Comparison of ENCODE assay signal across 16 cellular contexts in genomic region chr6:1182722-1183521, GRCh38.
A peak's percentile ranks its signal among the peaks of the same experiment; 100 is the strongest.
DNase-seq lines count a peak whose midpoint lies in the region; ATAC-seq and TF ChIP-seq lines count a peak whose summit lies in the region.
"Had no signal": no experiment of that assay in that cellular context is flagged by ENCODE, and none has a peak within 500 bp of the region (broad histone marks: within the 10 kb centered on the region; RNA-seq: fewer than 3 reads in every experiment).

No MANE protein-coding gene starts in this region.

- no peak for DNase-seq in GM23338 (ENCODE audit: low spot score)
- peak; percentile 23 for DNase-seq in epithelial cell of esophagus (ENCODE audit: low read depth)
- DNase-seq in right lobe of liver = no peak
- peak; percentile 54 for DNase-seq in stomach
- no peak for DNase-seq in posterior vena cava (ENCODE audit: low spot score)
- no peak for DNase-seq in esophagus muscularis mucosa (ENCODE audit: extremely low spot score)
- DNase-seq: Caco-2, DMS79, NCI-H1048, NCI-H1436 treated with DMSO at 0.1 percent for 48 hours, NCI-H2029 treated with DMSO at 0.1 percent for 48 hours, NCI-H2171 treated with DMSO at 0.1 percent for 48 hours had no signal

- H3K4me3 Mint-ChIP-seq in GM23338 = no peak overlapping the region

- peaks cover 3% of the 10 kb centered on the region for H3K27me3 Mint-ChIP-seq in GM23338 (ENCODE audit: insufficient read depth, low read depth, poor library complexity)

- H3K27me3 ChIP-seq in GM23338 (ENCODE audit: insufficient read depth) (no peaks in the 10 kb centered on the region), right lobe of liver (no peaks in the 10 kb centered on the region), stomach (no peaks in the 10 kb centered on the region), esophagus muscularis mucosa (no peaks in the 10 kb centered on the region)
- H3K27me3 ChIP-seq: SJSA1 had no signal

- 32% methylated on average over 11 of the region's 13 CpGs for WGBS in right lobe of liver (ENCODE audit: insufficient coverage, low coverage, low lambda C conversion rate, missing lambda C conversion rate)
- WGBS in stomach, 5 donors = 51 to 71% (median 59%) methylated on average over 13 of the region's 13 CpGs
- 90% methylated on average over 13 of the region's 13 CpGs for WGBS in esophagus muscularis mucosa

- intact Hi-C loops in right lobe of liver (cut with DNase I) = no loop called here
- intact Hi-C loops in stomach (cut with DNase I; ENCODE audit: low total_unique reads) = no loop called here
- intact Hi-C loops in posterior vena cava (cut with DNase I) = no loop called here
- intact Hi-C loops in esophagus muscularis mucosa (cut with DNase I) = no loop called here

- H3K36me3 ChIP-seq in GM23338 (ENCODE audit: insufficient read depth) (no peaks in the 10 kb centered on the region), right lobe of liver (no peaks in the 10 kb centered on the region), stomach (no peaks in the 10 kb centered on the region), esophagus muscularis mucosa (no peaks in the 10 kb centered on the region)
- H3K36me3 ChIP-seq: SJSA1 had no signal

- H3K27ac Mint-ChIP-seq in GM23338 = no peak overlapping the region

- no peaks in the 10 kb centered on the region for H3K36me3 Mint-ChIP-seq in GM23338 (ENCODE audit: low read depth)

- peaks cover 5% of the 10 kb centered on the region for H3K9me2 ChIP-seq in GM23338 (ENCODE audit: insufficient read depth)

- no peaks in the 10 kb centered on the region for H4K20me1 ChIP-seq in GM23338 (replicated peaks; ENCODE audit: insufficient read depth)

- no peaks in the 10 kb centered on the region for H3K4me1 ChIP-seq in GM23338 (ENCODE audit: insufficient read depth)
- peaks cover 0 to 23% (median 0%) of the 10 kb centered on the region in 4 donors for H3K4me1 ChIP-seq in right lobe of liver
- H3K4me1 ChIP-seq in stomach = peaks cover 0 to 8% (median 4%) of the 10 kb centered on the region in 4 donors
- H3K4me1 ChIP-seq in esophagus muscularis mucosa = peaks cover 0 to 17% (median 14%) of the 10 kb centered on the region in 4 donors
- H3K4me1 ChIP-seq: SJSA1 had no signal

- TF ChIP-seq POLR2A in right lobe of liver (IDR thresholded peaks at IDR 0.05) (no peak), stomach (IDR thresholded peaks at IDR 0.05) (no peak), esophagus muscularis mucosa (IDR thresholded peaks at IDR 0.05; ENCODE audit: low read depth) (no peak)

- H3K79me2 ChIP-seq in GM23338 (replicated peaks; ENCODE audit: insufficient read depth) = no peaks in the 10 kb centered on the region

- TF ChIP-seq EP300 in stomach (IDR thresholded peaks at IDR 0.05) = no peak
- no peak for TF ChIP-seq EP300 in esophagus muscularis mucosa (IDR thresholded peaks at IDR 0.05)

- H3K9me3 Mint-ChIP-seq in GM23338 = no peaks in the 10 kb centered on the region; the same call in 2 of the 3 replicates

- H3K9me3 ChIP-seq in right lobe of liver (no peaks in the 10 kb centered on the region), stomach (no peaks in the 10 kb centered on the region), esophagus muscularis mucosa (no peaks in the 10 kb centered on the region)
- H3K9me3 ChIP-seq: Caco-2, SJSA1 had no signal

- TF ChIP-seq CTCF in GM23338 (conservative IDR thresholded peaks at IDR 0.05; ENCODE audit: low read depth in 2 of 2) (peak in 1 of 2 experiments; percentile 25; a peak in 1 of 4 replicates), epithelial cell of esophagus (IDR thresholded peaks at IDR 0.05; ENCODE audit: insufficient read depth, low read depth, low read length, missing control alignments) (no peak), right lobe of liver (IDR thresholded peaks at IDR 0.05) (no peak), stomach (IDR thresholded peaks at IDR 0.05) (no peak), esophagus muscularis mucosa (IDR thresholded peaks at IDR 0.05) (no peak)

- H3K4me3 ChIP-seq in GM23338 = no peak overlapping the region
- H3K4me3 ChIP-seq in epithelial cell of esophagus (ENCODE audit: low read length) = no peak overlapping the region
- peak overlapping the region in 1 of 3 donors; percentile 7 for H3K4me3 ChIP-seq in right lobe of liver
- H3K4me3 ChIP-seq in stomach = no peak overlapping the region
- no peak overlapping the region for H3K4me3 ChIP-seq in esophagus muscularis mucosa
- H3K4me3 ChIP-seq: SJSA1 had no signal

- no peaks in the 10 kb centered on the region for H3K4me1 Mint-ChIP-seq in GM23338

- no peaks in the 10 kb centered on the region for H3F3A ChIP-seq in GM23338 (replicated peaks; ENCODE audit: low read depth)

- no peak overlapping the region for H3K27ac ChIP-seq in GM23338 (ENCODE audit: low read depth)
- H3K27ac ChIP-seq in right lobe of liver = peak overlapping the region in 2 of 3 donors; percentile 15 to 34
- peak overlapping the region in 1 of 5 donors; percentile 3 for H3K27ac ChIP-seq in stomach
- no peak overlapping the region for H3K27ac ChIP-seq in esophagus muscularis mucosa (replicated peaks in 1 of 4)
- H3K27ac ChIP-seq: SJSA1 had no signal

- H3K4me2 ChIP-seq in GM23338 = no peak overlapping the region

- no peak; the same call in 2 of the 3 replicates for ATAC-seq in GM23338
- peak; percentile 53 to 71 (median 62) for ATAC-seq in right lobe of liver
- ATAC-seq in HG03039 (IDR thresholded peaks at IDR 0.05; ENCODE audit: unreplicated experiment) = no peak
- ATAC-seq in GM18858 (IDR thresholded peaks at IDR 0.05; ENCODE audit: unreplicated experiment) = no peak
- ATAC-seq: PC-3 had no signal

- H2AFZ ChIP-seq in GM23338 = peak overlapping the region; percentile 52; the same call in 1 of the 2 replicates

TF ChIP-seq in GM23338, 12 proteins besides CTCF, POLR2A, EP300 and RAD21 (continues in another document):
- TF ChIP-seq REST (IDR thresholded peaks at IDR 0.05; ENCODE audit: unreplicated experiment) = no peak
- no peak for TF ChIP-seq ZNF331 (CRISPR knock-in tag; IDR thresholded peaks at IDR 0.05; ENCODE audit: low read depth)
- TF ChIP-seq CREB1 (CRISPR knock-in tag; IDR thresholded peaks at IDR 0.05; ENCODE audit: low read depth) = no peak
- no peak for TF ChIP-seq EZH2phosphoT487 (IDR thresholded peaks at IDR 0.05; ENCODE audit: unreplicated experiment)

Comparison
In these comparisons a context has a peak if more than half of its experiments do, and no peak if none do; other contexts are left out.
1. ATAC-seq: peak in right lobe of liver (4 of 4); none in GM23338 (single experiment), HG03039 (single experiment) and GM18858 (single experiment).
2. DNase-seq: peak in epithelial cell of esophagus (single experiment) and stomach (single experiment); none in GM23338 (single experiment), right lobe of liver (0 of 3), posterior vena cava (single experiment) and esophagus muscularis mucosa (single experiment).
3. H3K27ac ChIP-seq: peak in right lobe of liver (2 of 3); none in GM23338 (single experiment) and esophagus muscularis mucosa (0 of 4).